11 cellular contexts compared by ENCODE assay signal in genomic region chr19:58058428-58058827, GRCh38. TPM values are rescaled to one million over a fixed set of nuclear protein-coding genes. Genes with fewer than 3 reads are reported as not detected.
DNase-seq lines count a peak whose midpoint lies in the region; ATAC-seq, FAIRE-seq and TF ChIP-seq lines count a peak whose summit lies in the region.
"Had no signal": no experiment of that assay in that cellular context is flagged by ENCODE, and none has a peak within 500 bp of the region (broad histone marks: within the 10 kb centered on the region; RNA-seq: fewer than 3 reads in every experiment).

No MANE protein-coding gene starts in this region.

- peak overlapping the region; percentile 88; the same call in 1 of the 2 replicates for H2AFZ ChIP-seq in Loucy (ENCODE audit: low read length)

- H3K4me3 ChIP-seq in Loucy (ENCODE audit: low read length, poor library complexity, severe bottlenecking) (peak overlapping the region; percentile 75), duodenal mucosa (ENCODE audit: low read depth in 1 of 2, low read length in 2 of 2) (peak overlapping the region; percentile 43 to 53), suprapubic skin (peak overlapping the region; percentile 69)
- H3K4me3 ChIP-seq in naive thymus-derived CD4-positive, alpha-beta T cell (ENCODE audit: low read length) = peak overlapping the region; percentile 39

- no peak overlapping the region for H3K27ac ChIP-seq in duodenal mucosa (ENCODE audit: low read depth, low read length)
- peak overlapping the region; percentile 73 for H3K27ac ChIP-seq in naive thymus-derived CD4-positive, alpha-beta T cell (ENCODE audit: low read depth, low read length)
- peak overlapping the region; percentile 89 for H3K27ac ChIP-seq in suprapubic skin

- H3F3A ChIP-seq in Loucy (ENCODE audit: low read depth) = no peaks in the 10 kb centered on the region

- TF ChIP-seq CTCF in Loucy (conservative IDR thresholded peaks at IDR 0.05; ENCODE audit: low read length) = no peak
- no peak for TF ChIP-seq CTCF in suprapubic skin (IDR thresholded peaks at IDR 0.05)

- FAIRE-seq in GM12892 (lab: Jason Lieb, UNC) = no peak
- FAIRE-seq: GM19239 had no signal

- ATAC-seq in naive thymus-derived CD4-positive, alpha-beta T cell = no peak
- no peak for ATAC-seq in HG03342 (IDR thresholded peaks at IDR 0.05; ENCODE audit: unreplicated experiment)
- ATAC-seq in GM18511 (IDR thresholded peaks at IDR 0.05; ENCODE audit: unreplicated experiment) = no peak

- 95% methylated on average over 13 of the region's 13 CpGs for WGBS in suprapubic skin

- no peaks in the 10 kb centered on the region for H3K27me3 ChIP-seq in Loucy (ENCODE audit: insufficient read depth, low read length, poor library complexity, severe bottlenecking)
- H3K27me3 ChIP-seq in duodenal mucosa (ENCODE audit: control insufficient read depth in 1 of 2, insufficient read depth in 2 of 2, low read length in 2 of 2) = no peaks in the 10 kb centered on the region
- no peaks in the 10 kb centered on the region for H3K27me3 ChIP-seq in naive thymus-derived CD4-positive, alpha-beta T cell (ENCODE audit: control insufficient read depth in 2 of 2, insufficient read depth in 2 of 2, low read length in 2 of 2)
- peaks cover 3% of the 10 kb centered on the region for H3K27me3 ChIP-seq in suprapubic skin

- H3K4me1 ChIP-seq in Loucy (ENCODE audit: insufficient read depth, low read length, poor library complexity, severe bottlenecking) (peaks cover 7% of the 10 kb centered on the region), duodenal mucosa (ENCODE audit: control insufficient read depth in 1 of 2, insufficient read depth in 2 of 2, low read length in 2 of 2) (peaks cover 0 to 6% of the 10 kb centered on the region in 2 donors), suprapubic skin (peaks cover 12% of the 10 kb centered on the region)
- no peaks in the 10 kb centered on the region for H3K4me1 ChIP-seq in naive thymus-derived CD4-positive, alpha-beta T cell (ENCODE audit: control insufficient read depth in 2 of 2, insufficient read depth in 2 of 2, low read length in 2 of 2)

- H3K79me2 ChIP-seq in Loucy (ENCODE audit: insufficient read depth, low read length) = no peaks in the 10 kb centered on the region

- TF ChIP-seq EP300 in suprapubic skin (IDR thresholded peaks at IDR 0.05) = no peak

- peak overlapping the region; percentile 83 for H3K9ac ChIP-seq in Loucy (ENCODE audit: low read depth, low read length, poor library complexity, severe bottlenecking)
- peak overlapping the region in 1 of 2 donors; percentile 8 for H3K9ac ChIP-seq in duodenal mucosa (ENCODE audit: low read depth in 1 of 2, low read length in 2 of 2)

- H3K36me3 Mint-ChIP-seq in naive thymus-derived CD4-positive, alpha-beta T cell = peaks cover 9 to 32% (median 26%) of the 10 kb centered on the region in 5 donors

- peak overlapping the region in 8 of 10 donors; percentile 81 to 91 (median 86) for H3K4me3 Mint-ChIP-seq in naive thymus-derived CD4-positive, alpha-beta T cell

- no peaks in the 10 kb centered on the region for H3K9me2 ChIP-seq in Loucy (replicated peaks; ENCODE audit: low read depth, low read length)

- no peaks in the 10 kb centered on the region for H4K20me1 ChIP-seq in Loucy (ENCODE audit: insufficient read depth, low read length, poor library complexity, severe bottlenecking)

- DNase-seq in naive thymus-derived CD4-positive, alpha-beta T cell = no peak
- no peak for DNase-seq in suprapubic skin (ENCODE audit: low spot score in 2 of 2)
- no peak for DNase-seq in GM12892 (ENCODE audit: insufficient read length)

- H3K36me3 ChIP-seq in Loucy (ENCODE audit: insufficient read depth, low read length) (no peaks in the 10 kb centered on the region), duodenal mucosa (ENCODE audit: control insufficient read depth in 1 of 2, insufficient read depth in 2 of 2, low read length in 2 of 2) (no peaks in the 10 kb centered on the region), suprapubic skin (peaks cover 8% of the 10 kb centered on the region)
- peaks cover 0 to 4% (median 0%) of the 10 kb centered on the region in 3 experiments for H3K36me3 ChIP-seq in naive thymus-derived CD4-positive, alpha-beta T cell (ENCODE audit: control insufficient read depth in 2 of 3, insufficient read depth in 3 of 3, low read length in 3 of 3)

- CTCF ChIA-PET in naive thymus-derived CD4-positive, alpha-beta T cell (lab: Charles Lee) = no interaction called here

- intact Hi-C loops in naive thymus-derived CD4-positive, alpha-beta T cell (cut with micrococcal nuclease) = no loop called here

- H3K27me3 Mint-ChIP-seq in naive thymus-derived CD4-positive, alpha-beta T cell = peaks cover 2 to 29% (median 19%) of the 10 kb centered on the region in 5 donors

- POLR2A ChIA-PET in naive thymus-derived CD4-positive, alpha-beta T cell (lab: Charles Lee) = interaction anchor here (0.9 kb wide), 1 partner anchor 56 kb away, joined by 4 read pairs; the partner anchor contains the start of gene ZNF606

- H3K9me3 Mint-ChIP-seq in naive thymus-derived CD4-positive, alpha-beta T cell = peaks cover 7 to 88% (median 52%) of the 10 kb centered on the region in 11 donors

- peak overlapping the region in 2 of 9 donors; percentile 68 to 85 for H3K27ac Mint-ChIP-seq in naive thymus-derived CD4-positive, alpha-beta T cell
- H3K27ac Mint-ChIP-seq: activated T-helper 1 cell treated with anti-CD3 and anti-CD28 coated beads, Interleukin-12 subunit alpha, Interleukin-12 subunit beta, Interleukin-2, Interleukin-4 antibody, amounts not matched to agents 30 ng/mL and 10 ng/mL and 1 ng/mL, durations not matched to agents 14 hours and 24 hours and 36 hours had no signal

- peaks cover 7% of the 10 kb centered on the region; the same call in 1 of the 2 replicates for H3K9me3 ChIP-seq in Loucy (ENCODE audit: insufficient read depth, low read depth, low read length)
- H3K9me3 ChIP-seq in duodenal mucosa (ENCODE audit: control insufficient read depth in 1 of 2, low read length in 2 of 2) = peaks cover 10 to 42% of the 10 kb centered on the region in 2 donors
- peaks cover 0 to 84% (median 0%) of the 10 kb centered on the region in 3 experiments for H3K9me3 ChIP-seq in naive thymus-derived CD4-positive, alpha-beta T cell (ENCODE audit: control insufficient read depth in 2 of 3, low read length in 3 of 3)
- no peaks in the 10 kb centered on the region for H3K9me3 ChIP-seq in suprapubic skin

- TF ChIP-seq POLR2A in suprapubic skin (IDR thresholded peaks at IDR 0.05) (no peak), GM12892 (IDR thresholded peaks at IDR 0.05; ENCODE audit: low read depth, low read length) (no peak)

- peaks cover 0 to 12% (median 6%) of the 10 kb centered on the region in 7 donors for H3K4me1 Mint-ChIP-seq in naive thymus-derived CD4-positive, alpha-beta T cell

- H3K4me2 ChIP-seq in Loucy (ENCODE audit: low read depth, low read length, poor library complexity, severe bottlenecking) = peak overlapping the region; percentile 65

RNA-seq across cellular contexts. Expression of gene ZNF135, which starts 0.7 kb away (rescaled TPM):
- total RNA-seq in naive thymus-derived CD4-positive, alpha-beta T cell = 1 to 10 TPM in 4 of 5 experiments, under 1 TPM in 1; 0.07 to 2.9 (median 2.5) TPM
- polyA plus RNA-seq in naive thymus-derived CD4-positive, alpha-beta T cell = 1 to 10 TPM; 1.8 to 3.3 TPM
- total RNA-seq in suprapubic skin = 10 to 100 TPM in 2 of 4 donors, 1 to 10 TPM in 2; 4.6 to 12.4 (median 7.7) TPM
- polyA plus RNA-seq in GM12892 (2012; ENCODE audit: missing spikeins) = not detected
- total RNA-seq: T-helper 2 cell treated with Interferon-gamma antibody and Interleukin-4, amounts not matched to agents 100 ng/mL and 5 ng/mL, for 36 hours had no signal

RNA-seq across cellular contexts. Expression of gene ZSCAN1, which starts 24.6 kb away (rescaled TPM):
- not detected for total RNA-seq in naive thymus-derived CD4-positive, alpha-beta T cell
- not detected for polyA plus RNA-seq in naive thymus-derived CD4-positive, alpha-beta T cell
- total RNA-seq in suprapubic skin = not detected
- not detected for polyA plus RNA-seq in GM12892 (2012; ENCODE audit: missing spikeins)
- total RNA-seq: activated T-helper 1 cell treated with anti-CD3 and anti-CD28 coated beads, Interleukin-12 subunit alpha, Interleukin-12 subunit beta, Interleukin-2, Interleukin-4 antibody, amounts not matched to agents 30 ng/mL and 10 ng/mL and 1 ng/mL, durations not matched to agents 14 hours and 24 hours and 36 hours; mammary epithelial cell; T-helper 2 cell treated with Interferon-gamma antibody and Interleukin-4, amounts not matched to agents 100 ng/mL and 5 ng/mL, for 36 hours had no signal
- polyA plus RNA-seq: mammary epithelial cell had no signal

RNA-seq across cellular contexts. Expression of gene ZSCAN18, which starts 39.6 kb away (rescaled TPM):
- total RNA-seq in naive thymus-derived CD4-positive, alpha-beta T cell = 100 to 1,000 TPM in 1 of 5 experiments, 10 to 100 TPM in 3, 1 to 10 TPM in 1; 8.2 to 100 (median 78.1) TPM
- 10 to 100 TPM; 17.9 to 30.7 TPM for polyA plus RNA-seq in naive thymus-derived CD4-positive, alpha-beta T cell
- total RNA-seq in suprapubic skin = 10 to 100 TPM; 33.0 to 52.8 (median 48.9) TPM
- polyA plus RNA-seq in GM12892 (2012; ENCODE audit: missing spikeins) = 2.2 TPM

RNA-seq across cellular contexts. Expression of gene ZNF606, which starts 55.8 kb away (rescaled TPM):
- total RNA-seq in naive thymus-derived CD4-positive, alpha-beta T cell = 10 to 100 TPM; 11.9 to 37.5 (median 15.3) TPM
- polyA plus RNA-seq in naive thymus-derived CD4-positive, alpha-beta T cell = 10 to 100 TPM in 1 of 2 donors, 1 to 10 TPM in 1; 9.4 to 11.3 TPM
- total RNA-seq in suprapubic skin = 10 to 100 TPM in 3 of 4 donors, 1 to 10 TPM in 1; 4.0 to 21.9 (median 14.3) TPM
- 4.3 TPM for polyA plus RNA-seq in GM12892 (2012; ENCODE audit: missing spikeins)
